Comparison of ENCODE assay signal across 8 cellular contexts in the genomic region with DNA sequence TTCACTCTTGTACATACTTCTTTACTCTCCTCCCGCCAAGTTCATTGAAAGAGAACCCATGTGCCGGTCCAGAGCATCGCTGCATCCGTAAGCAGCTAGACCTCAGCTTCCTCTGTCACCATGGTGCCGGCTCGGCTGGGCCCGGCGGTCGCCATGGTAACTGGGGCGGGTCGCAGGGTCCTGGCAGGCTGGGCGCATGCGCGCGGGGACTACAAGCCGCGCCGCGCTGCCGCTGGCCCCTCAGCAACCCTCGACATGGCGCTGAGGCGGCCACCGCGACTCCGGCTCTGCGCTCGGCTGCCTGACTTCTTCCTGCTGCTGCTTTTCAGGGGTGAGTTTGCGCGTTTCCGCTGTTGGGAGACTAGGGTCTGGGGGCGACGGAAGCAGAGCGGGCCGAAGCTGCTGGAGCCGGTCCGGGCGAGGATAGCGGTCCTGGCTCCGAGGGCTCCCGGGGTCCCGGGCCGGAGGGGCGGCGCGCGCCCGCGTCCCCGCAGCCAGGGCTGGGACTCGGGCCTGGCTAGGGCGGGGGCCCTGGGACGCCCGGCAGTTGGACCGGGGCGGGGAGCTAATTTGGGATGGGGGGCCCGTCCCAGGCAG. TPM values are rescaled to one million over a fixed set of nuclear protein-coding genes. Genes with fewer than 3 reads are reported as not detected.
DNase-seq lines count a peak whose midpoint lies in the region; ATAC-seq and TF ChIP-seq lines count a peak whose summit lies in the region.

Gene JAM3, plus strand, starts transcription at position 244 of the 597 bp plus-strand sequence. Its CDS starts 12 bp downstream, at position 256.

- H3K9ac ChIP-seq in skeletal muscle tissue (ENCODE audit: low read depth in 1 of 3, low read length in 3 of 3): peak within 1 kb of the TSS; percentile 52 to 78 (median 54)

- TF ChIP-seq CTCF in GM12875 (IDR thresholded peaks at IDR 0.05; ENCODE audit: borderline replicate concordance, insufficient read depth, low read depth, low read length) (no peak), cardiac fibroblast (IDR thresholded peaks at IDR 0.05; ENCODE audit: low read depth, low read length) (no peak)

- no peaks in the 10 kb centered on the region for H3K36me3 ChIP-seq in skeletal muscle tissue (ENCODE audit: control insufficient read depth in 3 of 3, insufficient read depth in 3 of 3, low read length in 3 of 3)

- DNase-seq in NCI-H2029 (lab: John Stamatoyannopoulos, UW): peak; percentile 95
- DNase-seq in activated CD4-positive, CD25-positive, alpha-beta regulatory T cell treated with anti-CD3 and anti-CD28 coated beads, Interleukin-2, amount 50 U/mL, for 16 hours (ENCODE audit: low read depth, low spot score): peak; percentile 81
- peak; percentile 95 to 97 for DNase-seq in cardiac fibroblast (ENCODE audit: low read depth in 2 of 2)
- DNase-seq in iPS-NIHi7 (ENCODE audit: extremely low spot score): peak; percentile 100
- no peak for DNase-seq in HT-29 (ENCODE audit: low spot score)

- peak; percentile 82 for ATAC-seq in HG02870 (IDR thresholded peaks at IDR 0.05; ENCODE audit: unreplicated experiment)

- H3K9me3 ChIP-seq in skeletal muscle tissue (ENCODE audit: control insufficient read depth in 3 of 3, low read length in 3 of 3): no peaks in the 10 kb centered on the region

- H3K4me3 ChIP-seq in GM12875 (ENCODE audit: low read depth, low read length): peak within 1 kb of the TSS; percentile 11
- peak within 1 kb of the TSS; percentile 79 to 94 for H3K4me3 ChIP-seq in cardiac fibroblast (replicated peaks in 1 of 2; ENCODE audit: low read depth in 2 of 2, low read length in 2 of 2)
- peak within 1 kb of the TSS; percentile 74 to 86 (median 74) for H3K4me3 ChIP-seq in skeletal muscle tissue (ENCODE audit: low read length in 3 of 3)

- peaks cover 0 to 2% (median 0%) of the 10 kb centered on the region in 3 donors for H3K4me1 ChIP-seq in skeletal muscle tissue (ENCODE audit: control insufficient read depth in 3 of 3, insufficient read depth in 3 of 3, low read length in 3 of 3)

- H3K27me3 ChIP-seq in skeletal muscle tissue (ENCODE audit: control insufficient read depth in 3 of 3, insufficient read depth in 3 of 3, low read length in 3 of 3): peaks cover 0 to 9% (median 7%) of the 10 kb centered on the region in 3 donors

- peak within 1 kb of the TSS; percentile 73 for H3K27ac ChIP-seq in skeletal muscle tissue (ENCODE audit: low read depth, low read length)

RNA-seq across cellular contexts. Expression of gene JAM3, which starts in this region (rescaled TPM):
- 65.8 TPM for total RNA-seq in skeletal muscle tissue
- not detected in 2 replicates for total RNA-seq in HT-29 (2014; rRNA removed; shearing (Covaris generic))

Comparison
In these comparisons a context has a peak if more than half of its experiments do, and no peak if none do; other contexts are left out.
1. RNA of gene JAM3 (total RNA-seq): 65.8 TPM in skeletal muscle tissue (single experiment); not detected in HT-29; every median in the first group is over 10 times any median in the second.
2. H3K4me3 ChIP-seq: peak in every context shown above with its lines; median percentile 86 in cardiac fibroblast; 74 in skeletal muscle tissue; 11 in GM12875.